ENCODE assay signal across 8 cellular contexts in the genomic region with DNA sequence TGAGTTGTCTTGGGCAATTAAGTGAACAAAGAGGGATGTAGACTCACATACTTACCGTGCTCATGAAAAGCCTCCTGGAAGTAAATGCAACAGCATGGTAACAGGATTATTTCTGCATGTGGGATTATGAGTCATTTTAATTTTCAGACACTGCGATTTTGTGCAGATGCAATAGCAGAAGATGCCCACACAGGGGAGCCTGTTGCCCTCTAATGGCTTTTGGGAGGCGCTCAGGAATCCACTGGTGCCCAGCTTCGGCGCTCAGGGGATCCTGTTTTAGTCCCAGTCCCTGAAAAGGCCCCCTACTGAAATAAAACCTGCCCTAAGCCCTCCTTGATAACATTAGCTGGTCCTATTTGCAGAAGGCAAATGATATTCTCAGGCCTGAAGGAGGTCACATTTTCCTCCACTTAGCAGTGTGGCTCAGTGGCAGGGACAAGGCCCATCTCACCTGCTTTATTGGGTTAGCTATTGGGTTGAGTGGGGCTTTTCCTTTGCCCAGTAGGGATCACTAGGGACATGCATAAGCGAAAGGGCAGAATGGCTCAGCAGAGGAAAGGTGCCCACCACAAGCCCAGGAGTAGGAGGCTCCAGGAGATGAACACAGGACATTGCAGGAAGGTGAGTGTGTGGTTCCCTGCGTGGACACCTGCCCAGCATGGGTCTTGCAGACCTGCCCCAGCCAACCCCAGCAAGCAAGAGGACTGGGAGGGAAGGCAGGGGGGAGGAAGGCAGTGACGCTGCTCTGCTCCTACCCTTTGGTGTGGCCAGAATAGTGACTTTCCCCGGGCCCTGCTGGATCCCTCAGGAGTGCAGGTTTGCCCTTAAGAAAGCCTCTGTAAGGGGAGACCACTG. TPM values are rescaled to one million over a fixed set of nuclear protein-coding genes. Genes with fewer than 3 reads are reported as not detected.
DNase-seq lines count a peak whose midpoint lies in the region; ATAC-seq and TF ChIP-seq lines count a peak whose summit lies in the region.

No MANE protein-coding gene starts in this region.

- H3K36me3 ChIP-seq in esophagus muscularis mucosa: no peaks in the 10 kb centered on the region

- H3K4me1 ChIP-seq in esophagus muscularis mucosa: peaks cover 0 to 4% (median 0%) of the 10 kb centered on the region in 4 donors

- H3K4me3 ChIP-seq in esophagus muscularis mucosa: no peak overlapping the region

- peak; percentile 79 for TF ChIP-seq CTCF in GM13976 (IDR thresholded peaks at IDR 0.05; ENCODE audit: borderline replicate concordance, control extremely low read depth, extremely low read depth, insufficient read depth, missing control alignments)
- TF ChIP-seq CTCF in esophagus muscularis mucosa (IDR thresholded peaks at IDR 0.05): peak; percentile 88 to 96 (median 89)
- peak; percentile 93 for TF ChIP-seq CTCF in neural crest cell (conservative IDR thresholded peaks at IDR 0.05)

- DNase-seq in AG20443 (ENCODE audit: low spot score) (peak; percentile 86), GM13976 (ENCODE audit: low spot score) (peak; percentile 76), NAMALWA (ENCODE audit: low spot score) (peak; percentile 70), SW480 (ENCODE audit: low spot score) (peak; percentile 69), esophagus muscularis mucosa (ENCODE audit: extremely low spot score) (no peak), neural crest cell (ENCODE audit: low read depth, low spot score) (peak; percentile 55), activated gamma-delta T cell treated with Interleukin-2 at 50 U/mL for 16 hours (no peak)

- in situ Hi-C loops in GM13976 (cut with MboI; ENCODE audit: low sequenced_read_pairs, unreplicated experiment): loop anchor here (25.0 kb wide), 2 partner anchors 310 to 535 kb away; no protein-coding TSS in a partner anchor

- ATAC-seq in HG02642 (IDR thresholded peaks at IDR 0.05; ENCODE audit: poor library complexity, unreplicated experiment): peak; percentile 85

- intact Hi-C loops in esophagus muscularis mucosa (cut with DNase I): loop anchor here (2.0 to 5.0 kb wide), 3 partner anchors 299 to 525 kb away; no protein-coding TSS in a partner anchor

- H3K27me3 ChIP-seq in esophagus muscularis mucosa: no peaks in the 10 kb centered on the region

- H3K9me3 ChIP-seq in esophagus muscularis mucosa: no peaks in the 10 kb centered on the region

- H3K4me3 Mint-ChIP-seq in neural crest cell: no peak overlapping the region

- no peak overlapping the region for H3K27ac Mint-ChIP-seq in neural crest cell (ENCODE audit: unreplicated experiment)

- TF ChIP-seq POLR2A in esophagus muscularis mucosa (IDR thresholded peaks at IDR 0.05; ENCODE audit: low read depth): no peak

- H3K36me3 Mint-ChIP-seq in neural crest cell (ENCODE audit: low read depth): no peaks in the 10 kb centered on the region

- no peak overlapping the region for H3K27ac ChIP-seq in esophagus muscularis mucosa (replicated peaks in 1 of 4)

- whole genome bisulfite sequencing in esophagus muscularis mucosa: 29% methylated on average over 8 of the region's 9 CpGs

- no peaks in the 10 kb centered on the region for H3K9me3 Mint-ChIP-seq in neural crest cell

- TF ChIP-seq EP300 in esophagus muscularis mucosa (IDR thresholded peaks at IDR 0.05): no peak

- H3K4me1 Mint-ChIP-seq in neural crest cell: no peaks in the 10 kb centered on the region

- peaks cover 33% of the 10 kb centered on the region for H3K27me3 Mint-ChIP-seq in neural crest cell (ENCODE audit: low read depth)

RNA-seq across cellular contexts. Expression of a gene that starts 26.5 kb away (rescaled TPM):
- total RNA-seq in esophagus muscularis mucosa: 10 to 100 TPM; 14.6 to 37.4 (median 24.3) TPM
- total RNA-seq in neural crest cell: 1.4 and 2.7 TPM in 2 replicates

RNA-seq across cellular contexts. Expression of a gene that starts 35.7 kb away (rescaled TPM):
- total RNA-seq in esophagus muscularis mucosa (not detected), neural crest cell (not detected in 2 replicates)

Comparison
In these comparisons a context has a peak if more than half of its experiments do, and no peak if none do; other contexts are left out.
1. DNase-seq: peak in AG20443 (single experiment), GM13976 (single experiment), NAMALWA (single experiment), SW480 (single experiment) and neural crest cell (single experiment); none in esophagus muscularis mucosa (single experiment) and activated gamma-delta T cell treated with Interleukin-2 at 50 U/mL for 16 hours (single experiment).
2. Peak in every context shown above with its lines, with median percentiles within 50 percentile points of each other: CTCF ChIP-seq.